10 cellular contexts compared by ENCODE assay signal in the genomic region with DNA sequence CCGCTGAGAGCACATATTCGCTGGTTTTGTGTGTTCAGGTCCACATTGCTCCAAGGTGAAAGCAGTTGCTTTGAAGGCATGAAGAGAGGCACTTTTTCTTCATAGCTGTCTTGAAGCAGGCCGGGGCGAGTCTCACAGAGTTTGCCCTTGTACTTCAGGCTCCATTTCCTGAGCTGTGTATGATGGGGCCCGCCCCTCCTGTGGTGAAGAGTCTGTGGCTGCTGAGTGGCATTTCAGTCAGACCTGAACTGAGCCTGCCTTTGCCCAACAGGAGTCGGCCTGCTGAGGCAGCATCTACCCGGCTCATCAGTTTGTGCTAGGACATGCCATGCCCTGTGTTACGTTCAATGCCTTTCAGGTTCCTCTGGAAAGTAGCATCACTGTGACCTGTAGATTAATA. TPM values are rescaled to one million over a fixed set of nuclear protein-coding genes. Genes with fewer than 3 reads are reported as not detected.
DNase-seq lines count a peak whose midpoint lies in the region; ATAC-seq and TF ChIP-seq lines count a peak whose summit lies in the region.
"Had no signal": no experiment of that assay in that cellular context is flagged by ENCODE, and none has a peak within 500 bp of the region (broad histone marks: within the 10 kb centered on the region; RNA-seq: fewer than 3 reads in every experiment).

No MANE protein-coding gene starts in this region.

- WGBS in lung, 2 donors = 43 to 46% methylated on average over 8 of the region's 8 CpGs
- 66 to 84% (median 83%) methylated on average over 8 of the region's 8 CpGs for WGBS in stomach, 5 donors

- H3K27me3 ChIP-seq in lung (ENCODE audit: control insufficient read depth, insufficient read depth) = no peaks in the 10 kb centered on the region
- H3K27me3 ChIP-seq in stomach = no peaks in the 10 kb centered on the region

- no peaks in the 10 kb centered on the region for H3K36me3 ChIP-seq in lung (ENCODE audit: control insufficient read depth in 2 of 2, insufficient read depth in 2 of 2, low read length in 2 of 2)
- peaks cover 0 to 12% (median 0%) of the 10 kb centered on the region in 4 donors for H3K36me3 ChIP-seq in stomach

- peak; percentile 3 for DNase-seq in DMS79 treated with DMSO at 0.1 percent for 48 hours (lab: John Stamatoyannopoulos, UW)
- DNase-seq in DMS79 (lab: John Stamatoyannopoulos, UW) = no peak
- DNase-seq in activated CD8-positive, alpha-beta memory T cell treated with anti-CD3 and anti-CD28 coated beads, Interleukin-2, amount 50 U/mL, for 48 hours = peak; percentile 84
- peak; percentile 56 for DNase-seq in lung (ENCODE audit: low spot score)
- no peak for DNase-seq in stomach
- no peak for DNase-seq in NCI-H1436 (lab: John Stamatoyannopoulos, UW)
- DNase-seq in NCI-H146 (lab: John Stamatoyannopoulos, UW) = no peak
- DNase-seq in DMS 273 treated with DMSO at 0.1 percent for 48 hours (lab: John Stamatoyannopoulos, UW) = no peak
- DNase-seq: SK-N-SH had no signal

- TF ChIP-seq CTCF in lung (IDR thresholded peaks at IDR 0.05; ENCODE audit: control extremely low read depth, extremely low read depth) (no peak), stomach (IDR thresholded peaks at IDR 0.05) (no peak)

- intact Hi-C loops in stomach (cut with DNase I; ENCODE audit: low total_unique reads) = no loop called here

- H3K4me1 ChIP-seq in lung (ENCODE audit: control insufficient read depth in 2 of 2, insufficient read depth in 2 of 2, low read length in 2 of 2) (peaks cover 2 to 10% of the 10 kb centered on the region in 2 donors), stomach (peaks cover 8 to 34% (median 17%) of the 10 kb centered on the region in 4 donors)

- peak; percentile 74 for ATAC-seq in lung (ENCODE audit: insufficient read depth, low FRiP score)

- H3K27ac ChIP-seq in lung (ENCODE audit: low read depth in 1 of 2, low read length in 1 of 2) = peak overlapping the region in 1 of 2 donors; percentile 79
- H3K27ac ChIP-seq in stomach = peak overlapping the region in 3 of 5 donors; percentile 2 to 36 (median 22)
- H3K27ac ChIP-seq: 22Rv1 had no signal

- H3K4me3 ChIP-seq in lung (no peak overlapping the region), stomach (no peak overlapping the region)

- H3K9me3 ChIP-seq in lung (ENCODE audit: control insufficient read depth in 2 of 2, insufficient read depth in 1 of 2, low read length in 1 of 2) (no peaks in the 10 kb centered on the region), stomach (no peaks in the 10 kb centered on the region)
- H3K9me3 ChIP-seq: SK-N-SH had no signal

- TF ChIP-seq POLR2A in stomach (IDR thresholded peaks at IDR 0.05) = no peak

- TF ChIP-seq EP300 in stomach (IDR thresholded peaks at IDR 0.05) = no peak

RNA-seq across cellular contexts. Expression of a gene that starts 44.4 kb away (rescaled TPM):
- total RNA-seq in lung (under 1 TPM in 1 of 2 donors, not detected in 1; 0.28 TPM), stomach (1 to 10 TPM in 1 of 5 donors, under 1 TPM in 1, not detected in 3; 0.37 to 2.3 TPM)
- polyA plus RNA-seq in lung (under 1 TPM; 0.03 to 0.20 TPM), stomach (under 1 TPM in 2 of 3 donors, not detected in 1; 0.08 to 0.25 TPM)
- polyA plus RNA-seq: SK-N-SH had no signal

Comparison
In these comparisons a context has a peak if more than half of its experiments do, and no peak if none do; other contexts are left out.
1. DNase-seq: peak in DMS79 treated with DMSO at 0.1 percent for 48 hours (single experiment), activated CD8-positive, alpha-beta memory T cell treated with anti-CD3 and anti-CD28 coated beads, Interleukin-2, amount 50 U/mL, for 48 hours (single experiment) and lung (single experiment); none in DMS79 (single experiment), stomach (single experiment), NCI-H1436 (single experiment), NCI-H146 (single experiment) and DMS 273 treated with DMSO at 0.1 percent for 48 hours (single experiment).